ENCODE assay signal across 13 cellular contexts in the genomic region with DNA sequence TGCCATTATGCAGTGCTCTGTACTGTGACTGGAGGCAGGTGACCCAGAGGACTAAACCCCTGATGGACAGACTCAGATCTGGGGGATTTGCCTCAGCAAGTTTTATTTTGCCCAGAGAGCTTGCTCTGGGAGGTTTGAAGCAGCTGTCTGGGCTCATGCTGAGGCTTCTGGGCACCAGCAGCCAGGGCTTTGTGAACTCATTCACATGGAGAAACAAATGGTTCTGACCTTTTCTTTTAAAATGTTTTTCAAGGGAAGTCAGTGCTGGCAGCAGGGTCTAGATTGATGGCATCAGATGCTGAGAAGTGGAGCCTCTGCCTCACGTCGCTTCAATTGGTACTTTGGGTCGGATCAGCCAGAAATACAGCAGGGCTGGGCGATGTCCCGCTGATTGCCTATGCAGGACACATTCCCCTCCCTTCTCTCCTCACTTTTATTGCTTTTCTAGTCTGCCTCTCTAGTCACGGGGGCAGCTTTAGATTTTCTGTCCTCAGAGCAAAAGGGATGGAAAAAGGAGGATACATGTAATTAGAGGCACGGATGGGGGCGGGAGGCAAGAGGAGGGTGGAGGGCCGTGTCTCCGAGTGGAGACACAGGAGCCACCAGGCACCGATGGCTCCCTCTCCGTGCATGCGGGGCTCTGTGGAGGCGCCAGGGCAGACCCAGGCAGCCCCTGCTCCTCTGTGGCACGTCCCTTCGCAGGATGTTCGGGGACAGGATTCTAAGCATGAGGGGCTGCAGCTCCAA.
"Had no signal": no experiment of that assay in that cellular context is flagged by ENCODE, and none has a peak within 500 bp of the region (broad histone marks: within the 10 kb centered on the region; RNA-seq: fewer than 3 reads in every experiment).

No MANE protein-coding gene starts in this region.

- H3K4me3 ChIP-seq: cardiac muscle cell, colonic mucosa, tibial artery had no signal

- DNase-seq: activated CD4-positive, alpha-beta T cell treated with anti-CD3 and anti-CD28 coated beads for 48 hours; activated CD8-positive, alpha-beta T cell treated with anti-CD3 and anti-CD28 coated beads, Interleukin-2, amount 10 ng/mL, durations not matched to agents 7 days and 5 days; activated naive CD4-positive, alpha-beta T cell treated with Interleukin-2 at 50 U/mL for 16 hours; colonic mucosa; glutamatergic neuron; mammary epithelial cell; small intestine; T-cell; T1000; tibial artery had no signal

- H3K4me3 Mint-ChIP-seq: activated CD8-positive, alpha-beta T cell treated with anti-CD3 and anti-CD28 coated beads, Interleukin-2, amount 10 ng/mL, durations not matched to agents 7 days and 5 days; T-cell had no signal

- H3K27ac ChIP-seq: cardiac muscle cell, colonic mucosa, neutrophil, tibial artery had no signal

- H3K9me3 ChIP-seq: colonic mucosa, neutrophil had no signal

- H3K4me1 ChIP-seq: colonic mucosa, tibial artery had no signal

- ATAC-seq: activated CD8-positive, alpha-beta T cell treated with anti-CD3 and anti-CD28 coated beads, Interleukin-2, amount 10 ng/mL, durations not matched to agents 7 days and 5 days; esophagus mucosa; T-cell had no signal

- H3K27me3 ChIP-seq: cardiac muscle cell, colonic mucosa, neutrophil had no signal

- H3K27ac Mint-ChIP-seq: activated CD8-positive, alpha-beta T cell treated with anti-CD3 and anti-CD28 coated beads, Interleukin-2, amount 10 ng/mL, durations not matched to agents 7 days and 5 days; T-cell had no signal

- H3K36me3 Mint-ChIP-seq: T-cell had no signal

- H3K36me3 ChIP-seq: cardiac muscle cell, colonic mucosa, neutrophil, tibial artery had no signal
